15 cellular contexts compared by ENCODE assay signal in genomic region chr2:9780368-9781130, GRCh38.
A peak's percentile ranks its signal among the peaks of the same experiment; 100 is the strongest.
DNase-seq lines count a peak whose midpoint lies in the region; ATAC-seq, FAIRE-seq and TF ChIP-seq lines count a peak whose summit lies in the region.
"Had no signal": no experiment of that assay in that cellular context is flagged by ENCODE, and none has a peak within 500 bp of the region (broad histone marks: within the 10 kb centered on the region; RNA-seq: fewer than 3 reads in every experiment).

No MANE protein-coding gene starts in this region.

- TF ChIP-seq POLR2A in K562 (conservative IDR thresholded peaks at IDR 0.05) (no peak), GM18505 (IDR thresholded peaks at IDR 0.05; ENCODE audit: borderline replicate concordance, extremely low read depth, insufficient read depth, insufficient read length) (no peak)

- WGBS in K562 (ENCODE audit: insufficient coverage, low coverage, missing lambda C conversion rate): 17% methylated on average over 10 of the region's 10 CpGs

- peaks cover 45% of the 10 kb centered on the region for H3K4me1 ChIP-seq in CD8-positive, alpha-beta memory T cell (ENCODE audit: insufficient read depth, low read length)
- H3K4me1 ChIP-seq in K562 (replicated peaks in 1 of 2; ENCODE audit: control insufficient read depth in 2 of 2, insufficient read depth in 2 of 2, low read length in 2 of 2): peaks cover 6 to 21% of the 10 kb centered on the region in 2 experiments; a peak in 3 of 5 replicates
- H3K4me1 ChIP-seq in HAP-1: no peaks in the 10 kb centered on the region

- H4K20me1 ChIP-seq in K562 (replicated peaks; ENCODE audit: control insufficient read depth, insufficient read depth, low read length): peaks cover 3% of the 10 kb centered on the region; the same call in 1 of the 2 replicates

- no peak overlapping the region for H3K27ac ChIP-seq in CD8-positive, alpha-beta memory T cell (ENCODE audit: low read depth, low read length)
- no peak overlapping the region for H3K27ac ChIP-seq in K562 (ENCODE audit: extremely low read depth, low read depth, low read length)
- H3K27ac ChIP-seq: coronary artery had no signal

- peak overlapping the region; percentile 87 to 100 (median 96) for H3K27ac Mint-ChIP-seq in CD8-positive, alpha-beta memory T cell
- H3K27ac Mint-ChIP-seq: WTC11 had no signal

- TF ChIP-seq CTCF in AG10803 (conservative IDR thresholded peaks at IDR 0.05; ENCODE audit: low read length): no peak
- no peak for TF ChIP-seq CTCF in K562 (IDR thresholded peaks at IDR 0.05 in 2 of 3, conservative IDR thresholded peaks at IDR 0.05 in 1 of 3; ENCODE audit: insufficient read depth in 2 of 3, low read depth in 1 of 3, low read length in 3 of 3)

- H3K4me1 Mint-ChIP-seq in CD8-positive, alpha-beta memory T cell: peaks cover 41 to 51% (median 50%) of the 10 kb centered on the region in 3 donors
- H3K4me1 Mint-ChIP-seq: WTC11 had no signal

- POLR2A ChIA-PET in CD8-positive, alpha-beta memory T cell (lab: Charles Lee): no interaction called here
- POLR2A ChIA-PET in K562 (lab: Yijun Ruan, JAX): no interaction called here

- peak overlapping the region; percentile 44 to 87 (median 72) for H3K4me3 Mint-ChIP-seq in CD8-positive, alpha-beta memory T cell
- H3K4me3 Mint-ChIP-seq: WTC11 had no signal

- TF ChIP-seq EP300 in K562 (IDR thresholded peaks at IDR 0.05; ENCODE audit: low read length): no peak

- CTCF ChIA-PET in CD8-positive, alpha-beta memory T cell (lab: Charles Lee): interaction anchor here (3.4 to 5.3 kb wide), 2 partner anchors 11 to 20 kb away, joined by 12 to 19 read pairs; no protein-coding TSS in a partner anchor
- CTCF ChIA-PET in K562 (lab: Yijun Ruan, JAX; ENCODE audit: low intra/inter-chr PET ratio): no interaction called here

- no peaks in the 10 kb centered on the region for H3K9me3 ChIP-seq in CD8-positive, alpha-beta memory T cell (ENCODE audit: low read length)
- H3K9me3 ChIP-seq in K562 (replicated peaks; ENCODE audit: control insufficient read depth, insufficient read depth, low read depth, low read length): no peaks in the 10 kb centered on the region
- H3K9me3 ChIP-seq in HAP-1: no peaks in the 10 kb centered on the region
- H3K9me3 ChIP-seq: mucosa of descending colon had no signal

- H2AFZ ChIP-seq in K562 (ENCODE audit: low read depth, low read length): peak overlapping the region; percentile 58

- peaks cover 0 to 2% of the 10 kb centered on the region in 2 donors for H3K27me3 Mint-ChIP-seq in CD8-positive, alpha-beta memory T cell

- H3K36me3 ChIP-seq in CD8-positive, alpha-beta memory T cell (ENCODE audit: insufficient read depth, low read length): no peaks in the 10 kb centered on the region
- no peaks in the 10 kb centered on the region for H3K36me3 ChIP-seq in K562 (ENCODE audit: control insufficient read depth, insufficient read depth, low read length)
- H3K36me3 ChIP-seq in HAP-1 (replicated peaks): no peaks in the 10 kb centered on the region

- no peaks in the 10 kb centered on the region for H3K9me3 Mint-ChIP-seq in CD8-positive, alpha-beta memory T cell
- H3K9me3 Mint-ChIP-seq: WTC11 had no signal

- H3K9ac ChIP-seq in K562 (ENCODE audit: insufficient read depth in 1 of 2, low read depth in 2 of 2, low read length in 2 of 2): peak overlapping the region in 1 of 2 experiments; percentile 37; a peak in 1 of 4 replicates

- intact Hi-C loops in K562 (cut with micrococcal nuclease): no loop called here

- FAIRE-seq in K562 (lab: Jason Lieb, UNC): no peak

- ATAC-seq in K562 (no peak), HG02610 (IDR thresholded peaks at IDR 0.05; ENCODE audit: unreplicated experiment) (no peak), GM18505 (IDR thresholded peaks at IDR 0.05; ENCODE audit: unreplicated experiment) (no peak)
- ATAC-seq: Right ventricle myocardium inferior, WTC11 had no signal

- DNase-seq in AG10803 (ENCODE audit: low read depth) (peak; percentile 21), RPMI8226 (peak; percentile 55), K562 (ENCODE audit: extremely low read depth in 1 of 4, low spot score in 3 of 4) (no peak), mucosa of gallbladder (ENCODE audit: low spot score) (no peak), HAP-1 (ENCODE audit: low spot score in 2 of 2) (no peak)
- peak in 3 of 5 donors; percentile 23 to 61 (median 50) for DNase-seq in CD8-positive, alpha-beta memory T cell
- DNase-seq: mucosa of descending colon, NCI-H1105, NCI-H510A had no signal

- H3K27me3 ChIP-seq in CD8-positive, alpha-beta memory T cell (ENCODE audit: insufficient read depth, low read length, poor library complexity, severe bottlenecking): no peaks in the 10 kb centered on the region
- H3K27me3 ChIP-seq in K562 (ENCODE audit: control insufficient read depth in 2 of 2, insufficient read depth in 2 of 2, low read length in 2 of 2) (peaks cover 0 to 4% of the 10 kb centered on the region in 2 experiments; a peak in 1 of 5 replicates), HAP-1 (ENCODE audit: low read depth) (no peaks in the 10 kb centered on the region)

- peaks cover 4% of the 10 kb centered on the region for H3K9me1 ChIP-seq in K562 (ENCODE audit: control insufficient read depth, insufficient read depth, low read length)

- BruUV-seq in K562 (replicated peaks; lab: Mats Ljungman, UMichigan): no TSS peak

- H3K4me3 ChIP-seq in AG10803 (ENCODE audit: low read length) (no peak overlapping the region), K562 (no peak overlapping the region), HAP-1 (no peak overlapping the region)
- no peak overlapping the region for H3K4me3 ChIP-seq in CD8-positive, alpha-beta memory T cell (ENCODE audit: low read length)
- H3K4me3 ChIP-seq: coronary artery, mucosa of descending colon had no signal

- no peaks in the 10 kb centered on the region for H3K79me2 ChIP-seq in K562 (ENCODE audit: control insufficient read depth, insufficient read depth, low read length)

- no peak for TF ChIP-seq RAD21 in K562 (CRISPR knock-in tag; conservative IDR thresholded peaks at IDR 0.05 in 1 of 2, IDR thresholded peaks at IDR 0.05 in 1 of 2)

- no peak overlapping the region for H3K4me2 ChIP-seq in K562 (ENCODE audit: insufficient read depth, low read length)

- no peaks in the 10 kb centered on the region for H3K36me3 Mint-ChIP-seq in CD8-positive, alpha-beta memory T cell
- H3K36me3 Mint-ChIP-seq: CD14-positive monocyte, WTC11 had no signal

- in situ Hi-C loops in K562 (cut with MboI): no loop called here
- in situ Hi-C loops in HAP-1 (cut with MboI; ENCODE audit: low sequenced_read_pairs): no loop called here

TF ChIP-seq in K562, 482 proteins besides CTCF, POLR2A, EP300 and RAD21 (continues in another document):
- TF ChIP-seq ZBTB40 (IDR thresholded peaks at IDR 0.05) (peak; percentile 98), ZBTB40 (CRISPR knock-in tag; IDR thresholded peaks at IDR 0.05) (peak; percentile 96)

Comparison
In these comparisons a context has a peak if more than half of its experiments do, and no peak if none do; other contexts are left out.
1. DNase-seq: peak in AG10803 (single experiment), CD8-positive, alpha-beta memory T cell (3 of 5) and RPMI8226 (single experiment); none in K562 (0 of 4), mucosa of gallbladder (single experiment) and HAP-1 (0 of 2).